13 cellular contexts compared by ENCODE assay signal in the genomic region with DNA sequence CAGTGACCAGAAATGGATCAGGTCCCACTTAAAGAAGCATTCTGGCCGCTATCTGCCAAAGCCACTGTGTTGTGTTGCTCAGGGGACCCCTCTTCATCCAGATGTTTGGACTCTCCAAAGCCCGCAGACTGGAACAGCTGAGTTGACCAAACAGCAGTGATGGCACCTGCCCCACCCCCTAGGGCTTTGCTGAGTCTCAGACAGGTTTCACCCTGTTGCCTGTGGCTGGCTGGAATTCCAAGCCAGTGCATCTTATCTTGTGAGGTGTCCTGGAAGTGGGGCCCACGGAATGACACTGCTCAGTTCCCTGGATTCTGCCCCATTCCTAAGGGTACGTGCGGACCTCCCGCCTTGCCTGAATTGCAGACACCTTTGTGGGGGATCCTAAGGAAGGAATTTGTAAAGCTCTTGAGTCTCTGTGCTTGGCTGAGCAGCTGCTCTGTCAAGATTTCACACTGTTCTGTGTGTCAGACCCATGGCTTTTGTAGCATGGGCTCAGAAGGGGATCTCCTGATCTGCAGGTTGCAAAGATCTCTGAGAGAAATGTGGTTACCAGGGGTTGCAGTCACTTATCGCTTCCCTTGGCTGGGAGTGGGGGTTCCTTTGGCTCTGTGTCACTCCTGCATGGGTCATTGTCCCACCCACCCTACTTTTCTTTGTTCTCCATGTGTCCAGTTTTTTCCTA.
DNase-seq lines count a peak whose midpoint lies in the region; ATAC-seq, FAIRE-seq and TF ChIP-seq lines count a peak whose summit lies in the region.
"Had no signal": no experiment of that assay in that cellular context is flagged by ENCODE, and none has a peak within 500 bp of the region (broad histone marks: within the 10 kb centered on the region; RNA-seq: fewer than 3 reads in every experiment).

No MANE protein-coding gene starts in this region.

- CTCF ChIA-PET in H1 (lab: Charles Lee; ENCODE audit: partially characterized antibody): no interaction called here

- no peak overlapping the region for H4K5ac ChIP-seq in H1 (ENCODE audit: insufficient read length, low read depth, low read length)

- no peak overlapping the region for H4K91ac ChIP-seq in H1 (replicated peaks; ENCODE audit: insufficient read length, low read length)

- H2BK120ac ChIP-seq in H1 (replicated peaks; ENCODE audit: low read depth, low read length): no peak overlapping the region

- TF ChIP-seq POLR2A in H1 (IDR thresholded peaks at IDR 0.05; ENCODE audit: control extremely low read depth in 1 of 2, low read depth in 2 of 2, low read length in 2 of 2): no peak

- H3K79me1 ChIP-seq in H1 (ENCODE audit: low read depth, low read length): no peaks in the 10 kb centered on the region

- POLR2A ChIA-PET in H1 (lab: Charles Lee; ENCODE audit: partially characterized antibody): no interaction called here

- no peak overlapping the region for H3K4me2 ChIP-seq in H1 (ENCODE audit: insufficient read depth in 1 of 2, low read depth in 2 of 2, low read length in 2 of 2)
- no peak overlapping the region for H3K4me2 ChIP-seq in MM.1S (ENCODE audit: low read depth, low read length)

- H3K79me2 ChIP-seq in H1 (ENCODE audit: control insufficient read depth in 1 of 2, insufficient read depth in 2 of 2, low read length in 2 of 2): no peaks in the 10 kb centered on the region
- H3K79me2 ChIP-seq in MM.1S (ENCODE audit: low read length): no peaks in the 10 kb centered on the region

- no peak overlapping the region for H3K14ac ChIP-seq in H1 (ENCODE audit: insufficient read length)

- no peak overlapping the region for H2AK5ac ChIP-seq in H1 (ENCODE audit: low read depth, low read length)

- H3K4ac ChIP-seq in H1 (replicated peaks; ENCODE audit: insufficient read length, low read depth, low read length): no peak overlapping the region

- DNase-seq in Right ventricle myocardium inferior (ENCODE audit: missing footprints) (peak; percentile 44), heart right ventricle (no peak), H1 (ENCODE audit: low read depth in 1 of 2, low spot score in 2 of 2) (no peak), sciatic nerve (ENCODE audit: low spot score) (no peak), KG1 (lab: John Stamatoyannopoulos, UW) (no peak), MM.1S (no peak)
- DNase-seq: CD8-positive, alpha-beta T cell; COR-L47; GF-D8 had no signal

- TF ChIP-seq RAD21 in H1 (IDR thresholded peaks at IDR 0.05 in 1 of 2, conservative IDR thresholded peaks at IDR 0.05 in 1 of 2; ENCODE audit: low read depth in 2 of 2, low read length in 2 of 2): no peak

- H3K4me3 ChIP-seq in heart right ventricle (no peak overlapping the region), H1 (ENCODE audit: extremely low read depth in 1 of 4, insufficient read depth in 2 of 4, low read depth in 3 of 4, low read length in 4 of 4) (no peak overlapping the region), MM.1S (ENCODE audit: low read length) (no peak overlapping the region)

- FAIRE-seq in H1 (lab: Jason Lieb, UNC): no peak
- FAIRE-seq: H54 had no signal

- no peaks in the 10 kb centered on the region for H3K23me2 ChIP-seq in H1 (ENCODE audit: low read depth, low read length)

- TF ChIP-seq CTCF in heart right ventricle (IDR thresholded peaks at IDR 0.05): no peak
- no peak for TF ChIP-seq CTCF in H1 (IDR thresholded peaks at IDR 0.05; ENCODE audit: control extremely low read depth in 1 of 3, insufficient read depth in 1 of 3, low read depth in 1 of 3, low read length in 3 of 3)
- no peak for TF ChIP-seq CTCF in MM.1S (IDR thresholded peaks at IDR 0.05; ENCODE audit: low read length)

- H3F3A ChIP-seq in MM.1S (ENCODE audit: insufficient read depth, low read length): no peaks in the 10 kb centered on the region

- intact Hi-C loops in Right ventricle myocardium inferior (cut with DNase I): no loop called here
- intact Hi-C loops in heart right ventricle (cut with DNase I): no loop called here
- intact Hi-C loops in sciatic nerve (cut with DNase I): no loop called here

- no peaks in the 10 kb centered on the region for H3K9me2 ChIP-seq in MM.1S (replicated peaks; ENCODE audit: insufficient read depth, low read length)

- TF ChIP-seq EP300 in H1 (IDR thresholded peaks at IDR 0.05; ENCODE audit: borderline replicate concordance in 1 of 2, low read depth in 2 of 2, low read length in 2 of 2): no peak

- H3K27me3 ChIP-seq in heart right ventricle (no peaks in the 10 kb centered on the region), H1 (replicated peaks in 1 of 4; ENCODE audit: control insufficient read depth in 3 of 4, extremely low read depth in 1 of 4, insufficient read depth in 3 of 4, low read length in 3 of 4) (no peaks in the 10 kb centered on the region), MM.1S (replicated peaks; ENCODE audit: insufficient read depth, low read length) (no peaks in the 10 kb centered on the region)

- H2BK5ac ChIP-seq in H1 (ENCODE audit: low read depth, low read length): no peak overlapping the region

- H3K4me1 ChIP-seq in heart right ventricle (no peaks in the 10 kb centered on the region), H1 (replicated peaks in 1 of 4; ENCODE audit: control insufficient read depth in 3 of 4, insufficient read depth in 4 of 4, low read length in 3 of 4) (no peaks in the 10 kb centered on the region), MM.1S (ENCODE audit: low read length) (no peaks in the 10 kb centered on the region)

- WGBS in heart right ventricle, 2 donors: 71 to 80% methylated on average over 7 of the region's 7 CpGs
- 93% methylated on average over 7 of the region's 7 CpGs; no CpG with 5 or more reads in 1 of the 2 experiments for WGBS in H1 (ENCODE audit: extremely low coverage in 1 of 2, insufficient coverage in 1 of 2, insufficient read length in 1 of 2, insufficient replicate concordance in 2 of 2, low coverage in 1 of 2, low lambda C conversion rate in 2 of 2, missing lambda C conversion rate in 1 of 2), 2 experiments

- peaks cover 0 to 41% (median 8%) of the 10 kb centered on the region in 11 donors for H3K9me3 ChIP-seq in heart right ventricle
- H3K9me3 ChIP-seq in H1 (ENCODE audit: insufficient read depth in 2 of 2, low read depth in 1 of 2, low read length in 1 of 2): no peaks in the 10 kb centered on the region
- H3K9me3 ChIP-seq in MM.1S (replicated peaks; ENCODE audit: insufficient read depth, low read length): no peaks in the 10 kb centered on the region

- H3K23ac ChIP-seq in H1 (ENCODE audit: insufficient read length): no peak overlapping the region

- H3K36me3 ChIP-seq in heart right ventricle (no peaks in the 10 kb centered on the region), H1 (ENCODE audit: control insufficient read depth in 2 of 4, insufficient read depth in 4 of 4, low read length in 3 of 4) (no peaks in the 10 kb centered on the region), MM.1S (replicated peaks; ENCODE audit: insufficient read depth, low read length) (no peaks in the 10 kb centered on the region)

- ATAC-seq in Right ventricle myocardium inferior (no peak), heart right ventricle (no peak), sciatic nerve (peak; percentile 17), GM18870 (IDR thresholded peaks at IDR 0.05; ENCODE audit: unreplicated experiment) (no peak)
- ATAC-seq: CD8-positive, alpha-beta T cell; HCT116 had no signal

- H3K27ac ChIP-seq in heart right ventricle: no peak overlapping the region
- H3K27ac ChIP-seq in H1 (ENCODE audit: low read depth, low read length): no peak overlapping the region
- H3K27ac ChIP-seq in MM.1S (ENCODE audit: low read length): no peak overlapping the region
- H3K27ac ChIP-seq: 22Rv1 had no signal

- no peak overlapping the region for H2BK15ac ChIP-seq in H1 (ENCODE audit: low read length)

- no peak overlapping the region for H2BK12ac ChIP-seq in H1 (ENCODE audit: low read depth, low read length)

- no peak overlapping the region for H3K18ac ChIP-seq in H1 (ENCODE audit: extremely low read depth, low read length)

- H4K20me1 ChIP-seq in H1 (replicated peaks in 1 of 2; ENCODE audit: control insufficient read depth in 1 of 2, insufficient read depth in 2 of 2, low read length in 2 of 2) (no peaks in the 10 kb centered on the region), MM.1S (ENCODE audit: insufficient read depth, low read length) (no peaks in the 10 kb centered on the region)

- H4K8ac ChIP-seq in H1 (ENCODE audit: extremely low read depth, insufficient read depth, low read length): 0 out of 2 replicates have a peak overlapping the region, but pooled peaks have one; percentile 57

- H3K9ac ChIP-seq in H1 (replicated peaks in 1 of 4; ENCODE audit: extremely low read depth in 1 of 4, low read depth in 3 of 4, low read length in 3 of 4) (no peak overlapping the region), MM.1S (ENCODE audit: low read length) (no peak overlapping the region)

- H2AFZ ChIP-seq in H1 (ENCODE audit: low read length) (no peak overlapping the region; the same call in 1 of the 2 replicates), MM.1S (ENCODE audit: low read length) (no peak overlapping the region)

- no peak overlapping the region for H2BK20ac ChIP-seq in H1 (ENCODE audit: low read length)

- H3K56ac ChIP-seq in H1 (replicated peaks; ENCODE audit: insufficient read length, low read depth, low read length): no peak overlapping the region

TF ChIP-seq in H1, 55 proteins besides CTCF, POLR2A, EP300 and RAD21 (continues in another document):
- TF ChIP-seq ASH2L (IDR thresholded peaks at IDR 0.05; ENCODE audit: low read length) (no peak), SP2 (IDR thresholded peaks at IDR 0.05; ENCODE audit: low read length) (no peak), MAX (IDR thresholded peaks at IDR 0.05) (no peak), TBP (IDR thresholded peaks at IDR 0.05; ENCODE audit: low read depth, low read length) (no peak), POLR2AphosphoS5 (IDR thresholded peaks at IDR 0.05; ENCODE audit: low read depth, low read length) (no peak), RBBP5 (IDR thresholded peaks at IDR 0.05; ENCODE audit: borderline replicate concordance, low read depth, low read length) (no peak), SUZ12 (IDR thresholded peaks at IDR 0.05; ENCODE audit: low read length) (no peak), SIRT6 (IDR thresholded peaks at IDR 0.05; ENCODE audit: low read length) (no peak)
- TF ChIP-seq, protein P1, sequence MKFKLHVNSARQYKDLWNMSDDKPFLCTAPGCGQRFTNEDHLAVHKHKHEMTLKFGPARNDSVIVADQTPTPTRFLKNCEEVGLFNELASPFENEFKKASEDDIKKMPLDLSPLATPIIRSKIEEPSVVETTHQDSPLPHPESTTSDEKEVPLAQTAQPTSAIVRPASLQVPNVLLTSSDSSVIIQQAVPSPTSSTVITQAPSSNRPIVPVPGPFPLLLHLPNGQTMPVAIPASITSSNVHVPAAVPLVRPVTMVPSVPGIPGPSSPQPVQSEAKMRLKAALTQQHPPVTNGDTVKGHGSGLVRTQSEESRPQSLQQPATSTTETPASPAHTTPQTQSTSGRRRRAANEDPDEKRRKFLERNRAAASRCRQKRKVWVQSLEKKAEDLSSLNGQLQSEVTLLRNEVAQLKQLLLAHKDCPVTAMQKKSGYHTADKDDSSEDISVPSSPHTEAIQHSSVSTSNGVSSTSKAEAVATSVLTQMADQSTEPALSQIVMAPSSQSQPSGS (IDR thresholded peaks at IDR 0.05; ENCODE audit: low read length): no peak
